ENCODE assay signal across 1 cellular context in genomic region chr3:12484198-12484982, GRCh38.
A peak's percentile ranks its signal among the peaks of the same experiment; 100 is the strongest.
TF ChIP-seq lines count a peak whose summit lies in the region.

TSS of gene TSEN2 (plus strand) at chr3:12484480. CDS start at chr3:12489801, 5,321 bp downstream.

TF ChIP-seq in K562, 482 proteins besides CTCF, POLR2A, EP300 and RAD21 (continued from another document and continues in another):
- TF ChIP-seq UBTF (IDR thresholded peaks at IDR 0.05; ENCODE audit: borderline replicate concordance in 1 of 2, low read depth in 2 of 2, low read length in 2 of 2) (peak in 1 of 2 experiments; percentile 46; a peak in 1 of 4 replicates), ATF7 (IDR thresholded peaks at IDR 0.05) (peak; percentile 85), ZNF76 (CRISPR knock-in tag; IDR thresholded peaks at IDR 0.05; ENCODE audit: borderline replicate concordance) (no peak), JUND (IDR thresholded peaks at IDR 0.05; ENCODE audit: borderline replicate concordance, low read depth, low read length) (0 out of 2 replicates have a peak, but pooled peaks have one; percentile 15), JUND (tag; IDR thresholded peaks at IDR 0.05; ENCODE audit: borderline replicate concordance, low read depth, low read length) (no peak), ZBED1 (IDR thresholded peaks at IDR 0.05) (no peak; the same call in 1 of the 2 replicates), HDAC1 (IDR thresholded peaks at IDR 0.05) (peak in 1 of 2 experiments; percentile 98; a peak in 2 of 4 replicates), POLR2B (IDR thresholded peaks at IDR 0.05; ENCODE audit: low read depth, partially characterized antibody) (peak; percentile 91), LCOR (CRISPR knock-in tag; IDR thresholded peaks at IDR 0.05) (peak; percentile 52; the same call in 1 of the 2 replicates), TRIM28 (IDR thresholded peaks at IDR 0.05) (0 out of 2 replicates have a peak, but pooled peaks have one; percentile 41), NONO (IDR thresholded peaks at IDR 0.05; ENCODE audit: low read depth in 2 of 2, low read length in 1 of 2) (no peak), HNRNPL (IDR thresholded peaks at IDR 0.05; ENCODE audit: low read depth, low read length) (no peak), POLR2G (IDR thresholded peaks at IDR 0.05; ENCODE audit: low read depth, low read length) (peak; percentile 92), ZBTB5 (IDR thresholded peaks at IDR 0.05) (no peak), EGR1 (conservative IDR thresholded peaks at IDR 0.05) (0 out of 2 replicates have a peak, but pooled peaks have one; percentile 12), ZNF24 (IDR thresholded peaks at IDR 0.05) (peak; percentile 72; the same call in 1 of the 2 replicates), GABPA (tag; conservative IDR thresholded peaks at IDR 0.05; ENCODE audit: low read depth) (peak; percentile 31; the same call in 1 of the 2 replicates), JUN (IDR thresholded peaks at IDR 0.05; ENCODE audit: borderline replicate concordance, low read depth, low read length) (peak; percentile 54; the same call in 1 of the 2 replicates), JUN (CRISPR knock-in tag; IDR thresholded peaks at IDR 0.05; ENCODE audit: borderline replicate concordance) (0 out of 2 replicates have a peak, but pooled peaks have one; percentile 47), MAFG (tag; conservative IDR thresholded peaks at IDR 0.05) (no peak), CREB1 (IDR thresholded peaks at IDR 0.05) (peak; percentile 79), CREB1 (CRISPR knock-in tag; IDR thresholded peaks at IDR 0.05) (peak; percentile 80; the same call in 1 of the 2 replicates), ETS1 (conservative IDR thresholded peaks at IDR 0.05; ENCODE audit: control insufficient read depth, low read depth, low read length) (peak; percentile 78; the same call in 1 of the 2 replicates), FOXP1 (CRISPR knock-in tag; IDR thresholded peaks at IDR 0.05) (peak; percentile 23; the same call in 1 of the 2 replicates), RBBP5 (IDR thresholded peaks at IDR 0.05; ENCODE audit: borderline replicate concordance, insufficient read depth, low read length, poor library complexity, severe bottlenecking) (peak; percentile 97), CCNT2 (IDR thresholded peaks at IDR 0.05; ENCODE audit: borderline replicate concordance, extremely low read depth, insufficient read length, low read depth, low read length) (peak; percentile 74), SIN3A (IDR thresholded peaks at IDR 0.05; ENCODE audit: borderline replicate concordance in 2 of 2, control insufficient read depth in 1 of 2, low read depth in 2 of 2, low read length in 2 of 2) (peak; percentile 2 to 88; a peak in 2 of 4 replicates), ID3 (CRISPR knock-in tag; IDR thresholded peaks at IDR 0.05) (no peak), ID3 (tag; IDR thresholded peaks at IDR 0.05) (peak; percentile 49; the same call in 1 of the 2 replicates), ZNF407 (IDR thresholded peaks at IDR 0.05; ENCODE audit: low read depth) (peak; percentile 77; the same call in 1 of the 2 replicates), HNRNPLL (IDR thresholded peaks at IDR 0.05; ENCODE audit: low read depth, low read length, poor library complexity, severe bottlenecking) (peak; percentile 97), FIP1L1 (IDR thresholded peaks at IDR 0.05; ENCODE audit: low read depth, low read length, poor library complexity, severe bottlenecking) (peak; percentile 66), ZC3H8 (IDR thresholded peaks at IDR 0.05) (no peak), BMI1 (IDR thresholded peaks at IDR 0.05; ENCODE audit: low read length) (peak; percentile 87), YBX1 (IDR thresholded peaks at IDR 0.05) (no peak)
- TF ChIP-seq, protein P1, sequence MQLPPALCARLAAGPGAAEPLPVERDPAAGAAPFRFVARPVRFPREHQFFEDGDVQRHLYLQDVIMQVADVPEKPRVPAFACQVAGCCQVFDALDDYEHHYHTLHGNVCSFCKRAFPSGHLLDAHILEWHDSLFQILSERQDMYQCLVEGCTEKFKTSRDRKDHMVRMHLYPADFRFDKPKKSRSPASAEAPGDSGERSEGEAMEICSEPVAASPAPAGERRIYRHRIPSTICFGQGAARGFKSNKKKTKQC (CRISPR knock-in tag; IDR thresholded peaks at IDR 0.05) = peak; percentile 74; the same call in 1 of the 2 replicates
- TF ChIP-seq, protein P2, sequence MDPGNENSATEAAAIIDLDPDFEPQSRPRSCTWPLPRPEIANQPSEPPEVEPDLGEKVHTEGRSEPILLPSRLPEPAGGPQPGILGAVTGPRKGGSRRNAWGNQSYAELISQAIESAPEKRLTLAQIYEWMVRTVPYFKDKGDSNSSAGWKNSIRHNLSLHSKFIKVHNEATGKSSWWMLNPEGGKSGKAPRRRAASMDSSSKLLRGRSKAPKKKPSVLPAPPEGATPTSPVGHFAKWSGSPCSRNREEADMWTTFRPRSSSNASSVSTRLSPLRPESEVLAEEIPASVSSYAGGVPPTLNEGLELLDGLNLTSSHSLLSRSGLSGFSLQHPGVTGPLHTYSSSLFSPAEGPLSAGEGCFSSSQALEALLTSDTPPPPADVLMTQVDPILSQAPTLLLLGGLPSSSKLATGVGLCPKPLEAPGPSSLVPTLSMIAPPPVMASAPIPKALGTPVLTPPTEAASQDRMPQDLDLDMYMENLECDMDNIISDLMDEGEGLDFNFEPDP (CRISPR knock-in tag; IDR thresholded peaks at IDR 0.05) = no peak
- TF ChIP-seq, protein P3, sequence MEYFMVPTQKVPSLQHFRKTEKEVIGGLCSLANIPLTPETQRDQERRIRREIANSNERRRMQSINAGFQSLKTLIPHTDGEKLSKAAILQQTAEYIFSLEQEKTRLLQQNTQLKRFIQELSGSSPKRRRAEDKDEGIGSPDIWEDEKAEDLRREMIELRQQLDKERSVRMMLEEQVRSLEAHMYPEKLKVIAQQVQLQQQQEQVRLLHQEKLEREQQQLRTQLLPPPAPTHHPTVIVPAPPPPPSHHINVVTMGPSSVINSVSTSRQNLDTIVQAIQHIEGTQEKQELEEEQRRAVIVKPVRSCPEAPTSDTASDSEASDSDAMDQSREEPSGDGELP (CRISPR knock-in tag; IDR thresholded peaks at IDR 0.05; ENCODE audit: borderline replicate concordance) = peak; percentile 81
- TF ChIP-seq, protein P4, sequence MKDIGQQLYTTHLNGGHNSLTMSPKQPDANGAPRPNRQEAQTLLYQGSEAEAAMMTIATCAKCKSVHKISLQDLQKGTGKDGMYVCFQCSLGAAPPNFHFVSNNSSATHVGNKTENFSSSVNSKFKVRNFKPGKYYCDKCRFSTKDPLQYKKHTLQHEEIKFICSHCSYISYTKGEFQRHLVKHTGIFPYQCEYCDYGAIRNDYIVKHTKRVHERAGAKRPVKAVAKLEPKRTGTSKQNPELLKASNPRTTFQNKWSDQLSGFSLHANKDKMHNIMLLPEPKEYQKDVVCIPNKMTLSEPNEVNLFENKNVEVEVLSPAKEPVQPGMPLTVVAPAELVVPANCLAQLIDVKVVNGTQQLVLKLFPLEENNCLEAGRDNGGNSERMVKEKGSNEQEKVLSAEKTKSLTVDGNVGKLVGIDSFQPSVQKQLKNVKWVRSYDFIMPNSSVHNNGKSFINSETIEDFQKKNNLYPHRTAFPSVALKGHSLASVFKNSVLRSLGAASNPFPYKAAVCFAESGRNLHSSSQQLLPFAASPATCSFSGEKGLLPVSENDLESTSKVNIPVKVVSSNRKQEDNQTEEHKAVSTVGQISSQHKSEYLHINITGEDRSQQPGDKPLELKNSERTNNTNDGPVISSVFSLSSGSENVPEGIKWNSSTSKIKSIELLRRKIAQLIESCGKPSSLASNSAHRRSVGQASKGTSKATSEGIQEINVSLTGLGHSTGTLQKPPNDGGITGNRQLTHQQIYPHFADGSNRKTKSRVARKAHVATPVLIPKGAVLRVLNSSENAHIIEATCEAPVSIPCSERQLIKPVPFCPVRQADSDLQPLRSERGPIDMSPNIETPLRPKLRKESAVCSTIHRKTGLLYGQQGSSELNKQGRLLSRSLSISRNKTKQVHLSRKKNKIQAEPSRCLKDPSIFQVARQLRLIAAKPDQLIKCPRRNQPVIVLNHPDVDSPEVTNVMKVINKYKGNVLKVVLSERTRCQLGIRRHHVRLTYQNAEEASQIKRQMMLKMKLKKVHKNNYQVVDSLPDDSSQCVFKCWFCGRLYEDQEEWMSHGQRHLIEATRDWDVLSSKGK (CRISPR knock-in tag; IDR thresholded peaks at IDR 0.05) = no peak
